Comparison of ENCODE assay signal across 1 cellular context in the genomic region with DNA sequence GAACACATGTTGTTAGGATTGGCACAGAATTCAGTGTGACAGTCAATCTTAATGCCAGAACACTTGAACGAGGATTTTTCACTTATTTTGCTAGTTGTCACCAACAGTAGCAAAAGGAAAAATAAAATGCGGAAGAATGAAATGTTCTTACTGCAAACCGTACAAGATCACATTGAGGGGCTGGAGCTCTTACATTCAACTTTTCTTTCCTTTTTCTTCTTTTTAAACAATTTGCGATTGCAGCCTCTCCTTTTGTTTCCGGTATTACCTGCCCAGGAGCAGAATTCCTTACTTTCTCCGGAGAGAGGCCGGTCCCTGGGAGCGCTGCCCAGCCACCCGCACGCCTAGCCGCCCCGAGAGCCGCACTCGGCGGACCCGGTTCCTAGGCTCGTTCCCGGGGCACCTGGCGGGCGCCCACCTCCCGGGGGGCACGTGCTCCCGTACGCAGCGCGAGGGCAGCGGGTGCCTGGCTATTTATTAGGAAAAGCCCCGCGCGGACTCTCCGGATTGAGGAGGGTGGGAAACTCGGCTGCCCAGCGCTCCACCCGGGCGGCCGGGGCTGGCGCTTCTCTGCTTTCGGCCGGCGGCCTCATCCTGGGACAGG.
TF ChIP-seq lines count a peak whose summit lies in the region.

No MANE protein-coding gene starts in this region.

TF ChIP-seq in H1, 55 proteins besides CTCF, POLR2A, EP300 and RAD21:
- TF ChIP-seq ASH2L (IDR thresholded peaks at IDR 0.05; ENCODE audit: low read length): peak; percentile 36
- TF ChIP-seq, protein P1, sequence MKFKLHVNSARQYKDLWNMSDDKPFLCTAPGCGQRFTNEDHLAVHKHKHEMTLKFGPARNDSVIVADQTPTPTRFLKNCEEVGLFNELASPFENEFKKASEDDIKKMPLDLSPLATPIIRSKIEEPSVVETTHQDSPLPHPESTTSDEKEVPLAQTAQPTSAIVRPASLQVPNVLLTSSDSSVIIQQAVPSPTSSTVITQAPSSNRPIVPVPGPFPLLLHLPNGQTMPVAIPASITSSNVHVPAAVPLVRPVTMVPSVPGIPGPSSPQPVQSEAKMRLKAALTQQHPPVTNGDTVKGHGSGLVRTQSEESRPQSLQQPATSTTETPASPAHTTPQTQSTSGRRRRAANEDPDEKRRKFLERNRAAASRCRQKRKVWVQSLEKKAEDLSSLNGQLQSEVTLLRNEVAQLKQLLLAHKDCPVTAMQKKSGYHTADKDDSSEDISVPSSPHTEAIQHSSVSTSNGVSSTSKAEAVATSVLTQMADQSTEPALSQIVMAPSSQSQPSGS (IDR thresholded peaks at IDR 0.05; ENCODE audit: low read length): no peak; the same call in 1 of the 2 replicates
- TF ChIP-seq JUN (IDR thresholded peaks at IDR 0.05; ENCODE audit: low read depth, low read length): peak; percentile 67; the same call in 1 of the 2 replicates
- TF ChIP-seq RBBP5 (IDR thresholded peaks at IDR 0.05; ENCODE audit: borderline replicate concordance, low read depth, low read length): peak; percentile 94; the same call in 1 of the 2 replicates
- TF ChIP-seq YY1 (IDR thresholded peaks at IDR 0.05; ENCODE audit: low read depth, low read length): 0 out of 2 replicates have a peak, but pooled peaks have one; percentile 17
- TF ChIP-seq SUZ12 (IDR thresholded peaks at IDR 0.05; ENCODE audit: low read length): no peak
- no peak for TF ChIP-seq SIRT6 (IDR thresholded peaks at IDR 0.05; ENCODE audit: low read length)
- 0 out of 4 replicates have a peak, but pooled peaks of 1 of the 2 experiments have one; percentile 75 for TF ChIP-seq HDAC2 (IDR thresholded peaks at IDR 0.05; ENCODE audit: borderline replicate concordance in 1 of 2, low read depth in 2 of 2, low read length in 2 of 2)
- TF ChIP-seq TBP (IDR thresholded peaks at IDR 0.05; ENCODE audit: low read depth, low read length): peak; percentile 30; the same call in 1 of the 2 replicates
- TF ChIP-seq PHF8 (conservative IDR thresholded peaks at IDR 0.05; ENCODE audit: low read depth, low read length): peak; percentile 47; the same call in 1 of the 2 replicates
- TF ChIP-seq, protein P2, sequence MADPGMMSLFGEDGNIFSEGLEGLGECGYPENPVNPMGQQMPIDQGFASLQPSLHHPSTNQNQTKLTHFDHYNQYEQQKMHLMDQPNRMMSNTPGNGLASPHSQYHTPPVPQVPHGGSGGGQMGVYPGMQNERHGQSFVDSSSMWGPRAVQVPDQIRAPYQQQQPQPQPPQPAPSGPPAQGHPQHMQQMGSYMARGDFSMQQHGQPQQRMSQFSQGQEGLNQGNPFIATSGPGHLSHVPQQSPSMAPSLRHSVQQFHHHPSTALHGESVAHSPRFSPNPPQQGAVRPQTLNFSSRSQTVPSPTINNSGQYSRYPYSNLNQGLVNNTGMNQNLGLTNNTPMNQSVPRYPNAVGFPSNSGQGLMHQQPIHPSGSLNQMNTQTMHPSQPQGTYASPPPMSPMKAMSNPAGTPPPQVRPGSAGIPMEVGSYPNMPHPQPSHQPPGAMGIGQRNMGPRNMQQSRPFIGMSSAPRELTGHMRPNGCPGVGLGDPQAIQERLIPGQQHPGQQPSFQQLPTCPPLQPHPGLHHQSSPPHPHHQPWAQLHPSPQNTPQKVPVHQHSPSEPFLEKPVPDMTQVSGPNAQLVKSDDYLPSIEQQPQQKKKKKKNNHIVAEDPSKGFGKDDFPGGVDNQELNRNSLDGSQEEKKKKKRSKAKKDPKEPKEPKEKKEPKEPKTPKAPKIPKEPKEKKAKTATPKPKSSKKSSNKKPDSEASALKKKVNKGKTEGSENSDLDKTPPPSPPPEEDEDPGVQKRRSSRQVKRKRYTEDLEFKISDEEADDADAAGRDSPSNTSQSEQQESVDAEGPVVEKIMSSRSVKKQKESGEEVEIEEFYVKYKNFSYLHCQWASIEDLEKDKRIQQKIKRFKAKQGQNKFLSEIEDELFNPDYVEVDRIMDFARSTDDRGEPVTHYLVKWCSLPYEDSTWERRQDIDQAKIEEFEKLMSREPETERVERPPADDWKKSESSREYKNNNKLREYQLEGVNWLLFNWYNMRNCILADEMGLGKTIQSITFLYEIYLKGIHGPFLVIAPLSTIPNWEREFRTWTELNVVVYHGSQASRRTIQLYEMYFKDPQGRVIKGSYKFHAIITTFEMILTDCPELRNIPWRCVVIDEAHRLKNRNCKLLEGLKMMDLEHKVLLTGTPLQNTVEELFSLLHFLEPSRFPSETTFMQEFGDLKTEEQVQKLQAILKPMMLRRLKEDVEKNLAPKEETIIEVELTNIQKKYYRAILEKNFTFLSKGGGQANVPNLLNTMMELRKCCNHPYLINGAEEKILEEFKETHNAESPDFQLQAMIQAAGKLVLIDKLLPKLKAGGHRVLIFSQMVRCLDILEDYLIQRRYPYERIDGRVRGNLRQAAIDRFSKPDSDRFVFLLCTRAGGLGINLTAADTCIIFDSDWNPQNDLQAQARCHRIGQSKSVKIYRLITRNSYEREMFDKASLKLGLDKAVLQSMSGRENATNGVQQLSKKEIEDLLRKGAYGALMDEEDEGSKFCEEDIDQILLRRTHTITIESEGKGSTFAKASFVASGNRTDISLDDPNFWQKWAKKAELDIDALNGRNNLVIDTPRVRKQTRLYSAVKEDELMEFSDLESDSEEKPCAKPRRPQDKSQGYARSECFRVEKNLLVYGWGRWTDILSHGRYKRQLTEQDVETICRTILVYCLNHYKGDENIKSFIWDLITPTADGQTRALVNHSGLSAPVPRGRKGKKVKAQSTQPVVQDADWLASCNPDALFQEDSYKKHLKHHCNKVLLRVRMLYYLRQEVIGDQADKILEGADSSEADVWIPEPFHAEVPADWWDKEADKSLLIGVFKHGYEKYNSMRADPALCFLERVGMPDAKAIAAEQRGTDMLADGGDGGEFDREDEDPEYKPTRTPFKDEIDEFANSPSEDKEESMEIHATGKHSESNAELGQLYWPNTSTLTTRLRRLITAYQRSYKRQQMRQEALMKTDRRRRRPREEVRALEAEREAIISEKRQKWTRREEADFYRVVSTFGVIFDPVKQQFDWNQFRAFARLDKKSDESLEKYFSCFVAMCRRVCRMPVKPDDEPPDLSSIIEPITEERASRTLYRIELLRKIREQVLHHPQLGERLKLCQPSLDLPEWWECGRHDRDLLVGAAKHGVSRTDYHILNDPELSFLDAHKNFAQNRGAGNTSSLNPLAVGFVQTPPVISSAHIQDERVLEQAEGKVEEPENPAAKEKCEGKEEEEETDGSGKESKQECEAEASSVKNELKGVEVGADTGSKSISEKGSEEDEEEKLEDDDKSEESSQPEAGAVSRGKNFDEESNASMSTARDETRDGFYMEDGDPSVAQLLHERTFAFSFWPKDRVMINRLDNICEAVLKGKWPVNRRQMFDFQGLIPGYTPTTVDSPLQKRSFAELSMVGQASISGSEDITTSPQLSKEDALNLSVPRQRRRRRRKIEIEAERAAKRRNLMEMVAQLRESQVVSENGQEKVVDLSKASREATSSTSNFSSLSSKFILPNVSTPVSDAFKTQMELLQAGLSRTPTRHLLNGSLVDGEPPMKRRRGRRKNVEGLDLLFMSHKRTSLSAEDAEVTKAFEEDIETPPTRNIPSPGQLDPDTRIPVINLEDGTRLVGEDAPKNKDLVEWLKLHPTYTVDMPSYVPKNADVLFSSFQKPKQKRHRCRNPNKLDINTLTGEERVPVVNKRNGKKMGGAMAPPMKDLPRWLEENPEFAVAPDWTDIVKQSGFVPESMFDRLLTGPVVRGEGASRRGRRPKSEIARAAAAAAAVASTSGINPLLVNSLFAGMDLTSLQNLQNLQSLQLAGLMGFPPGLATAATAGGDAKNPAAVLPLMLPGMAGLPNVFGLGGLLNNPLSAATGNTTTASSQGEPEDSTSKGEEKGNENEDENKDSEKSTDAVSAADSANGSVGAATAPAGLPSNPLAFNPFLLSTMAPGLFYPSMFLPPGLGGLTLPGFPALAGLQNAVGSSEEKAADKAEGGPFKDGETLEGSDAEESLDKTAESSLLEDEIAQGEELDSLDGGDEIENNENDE (IDR thresholded peaks at IDR 0.05; ENCODE audit: insufficient replicate concordance, low read length): no peak
- TF ChIP-seq KDM4A (IDR thresholded peaks at IDR 0.05; ENCODE audit: low read depth, low read length, severe bottlenecking): peak; percentile 63
TF ChIP-seq in H1: peak in this region for 8.
